In the genomic region with DNA sequence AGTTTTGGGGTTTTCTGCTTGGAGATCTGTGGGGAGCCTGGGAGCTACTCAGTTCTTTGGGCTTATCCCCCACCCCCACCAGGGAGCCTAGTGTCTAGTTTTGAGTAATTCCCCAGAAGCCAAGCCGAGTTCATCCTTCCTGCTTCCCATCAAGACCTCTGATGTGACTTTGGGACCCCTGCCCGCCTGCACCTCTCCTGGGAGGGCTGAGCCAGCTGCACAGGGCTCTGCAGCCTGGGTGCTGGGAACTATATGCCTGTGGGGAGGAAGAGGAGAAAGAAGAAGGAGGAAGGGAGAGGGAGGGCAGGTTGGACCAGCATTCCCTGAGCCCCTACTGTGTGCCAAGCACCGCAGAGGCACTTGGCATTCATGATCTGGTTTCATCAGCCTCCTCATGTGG, we compare ENCODE assay signal across 33 cellular contexts.
"Had no signal": no experiment of that assay in that cellular context is flagged by ENCODE, and none has a peak within 500 bp of the region (broad histone marks: within the 10 kb centered on the region; RNA-seq: fewer than 3 reads in every experiment).

No MANE protein-coding gene starts in this region.

- H3K9me3 ChIP-seq: ascending aorta had no signal

- DNase-seq: activated B cell treated with CpG ODN at 0.5 μM for 24 hours; activated CD4-positive, alpha-beta memory T cell treated with anti-CD3 and anti-CD28 coated beads, Interleukin-2, amount 10 ng/mL, durations not matched to agents 7 days and 5 days; activated CD4-positive, alpha-beta T cell treated with anti-CD3 and anti-CD28 coated beads for 4 hours; activated CD4-positive, alpha-beta T cell treated with anti-CD3 and anti-CD28 coated beads, Interleukin-2, amount 10 ng/mL, durations not matched to agents 7 days and 5 days; activated CD4-positive, alpha-beta T cell treated with anti-CD3 and anti-CD28 coated beads, Interleukin-2, amount 50 U/mL, for 48 hours; activated CD4-positive, CD25-positive, alpha-beta regulatory T cell treated with anti-CD3 and anti-CD28 coated beads, Interleukin-2, amount 50 U/mL, for 72 hours; activated CD8-positive, alpha-beta memory T cell treated with anti-CD3 and anti-CD28 coated beads for 24 hours; activated CD8-positive, alpha-beta memory T cell treated with anti-CD3 and anti-CD28 coated beads, Interleukin-2, amount 10 ng/mL, durations not matched to agents 7 days and 5 days; activated CD8-positive, alpha-beta memory T cell treated with anti-CD3 and anti-CD28 coated beads, Interleukin-2, amount 50 U/mL, for 48 hours; activated CD8-positive, alpha-beta T cell treated with anti-CD3 and anti-CD28 coated beads, Interleukin-2, amount 10 ng/mL, durations not matched to agents 7 days and 5 days; activated effector memory CD4-positive, alpha-beta T cell treated with Interleukin-2 at 50 U/mL for 16 hours; activated gamma-delta T cell; activated naive CD4-positive, alpha-beta T cell treated with anti-CD3 and anti-CD28 coated beads for 36 hours; activated naive CD8-positive, alpha-beta T cell treated with anti-CD3 and anti-CD28 coated beads, Interleukin-2, amount 10 ng/mL, durations not matched to agents 7 days and 5 days; activated naive CD8-positive, alpha-beta T cell treated with anti-CD3 and anti-CD28 coated beads, Interleukin-2, amount 50 U/mL, for 24 hours; activated T-cell treated with anti-CD3 and anti-CD28 coated beads, Interleukin-2, amount 50 U/mL, for 24 hours; activated T-cell treated with anti-CD3 and anti-CD28 coated beads, Interleukin-2, amount 50 U/mL, for 48 hours; amygdala; anterior cingulate cortex; central memory CD4-positive, alpha-beta T cell; SW 1271; T-helper 1 cell; T-helper 2 cell; T-helper 9 cell had no signal

- H3K36me3 ChIP-seq: ascending aorta, cardiac muscle cell had no signal

- H3K4me3 ChIP-seq: ascending aorta, cardiac muscle cell had no signal

- H3K27me3 ChIP-seq: ascending aorta, cardiac muscle cell had no signal

- H3K9me3 Mint-ChIP-seq: activated B cell treated with CpG ODN at 0.5 μM for 24 hours; activated CD4-positive, alpha-beta memory T cell treated with anti-CD3 and anti-CD28 coated beads, Interleukin-2, amount 10 ng/mL, durations not matched to agents 7 days and 5 days; activated CD4-positive, alpha-beta T cell treated with anti-CD3 and anti-CD28 coated beads, Interleukin-2, amount 10 ng/mL, durations not matched to agents 7 days and 5 days; activated naive CD4-positive, alpha-beta T cell treated with anti-CD3 and anti-CD28 coated beads for 36 hours; activated naive CD4-positive, alpha-beta T cell treated with anti-CD3 and anti-CD28 coated beads, Interleukin-2, amount 50 U/mL, for 24 hours; activated naive CD8-positive, alpha-beta T cell treated with anti-CD3 and anti-CD28 coated beads, Interleukin-2, amount 10 ng/mL, durations not matched to agents 7 days and 5 days; activated naive CD8-positive, alpha-beta T cell treated with anti-CD3 and anti-CD28 coated beads, Interleukin-2, amount 50 U/mL, for 24 hours; activated T-cell treated with anti-CD3 and anti-CD28 coated beads, Interleukin-2, amount 50 U/mL, for 24 hours; activated T-helper 2 cell treated with anti-CD3 and anti-CD28 coated beads, Interferon-gamma antibody, Interleukin-2, Interleukin-4, amounts not matched to agents 10 μg/mL and 5 μg/mL and 100 μg/mL, durations not matched to agents 14 hours and 24 hours and 36 hours; T-helper 1 cell treated with Interleukin-12 subunit alpha and Interleukin-12 subunit beta and Interleukin-4 antibody, amounts not matched to agents 30 μg/mL and 1 μg/mL, for 36 hours; T-helper 2 cell treated with Interferon-gamma antibody and Interleukin-4, amounts not matched to agents 5 μg/mL and 100 μg/mL, for 36 hours had no signal

- H3K4me3 Mint-ChIP-seq: activated B cell treated with CpG ODN at 0.5 μM for 24 hours; activated CD4-positive, alpha-beta memory T cell treated with anti-CD3 and anti-CD28 coated beads, Interleukin-2, amount 10 ng/mL, durations not matched to agents 7 days and 5 days; activated CD4-positive, alpha-beta T cell treated with anti-CD3 and anti-CD28 coated beads, Interleukin-2, amount 10 ng/mL, durations not matched to agents 7 days and 5 days; activated CD8-positive, alpha-beta memory T cell treated with anti-CD3 and anti-CD28 coated beads, Interleukin-2, amount 10 ng/mL, durations not matched to agents 7 days and 5 days; activated CD8-positive, alpha-beta T cell treated with anti-CD3 and anti-CD28 coated beads, Interleukin-2, amount 10 ng/mL, durations not matched to agents 7 days and 5 days; activated naive CD4-positive, alpha-beta T cell treated with anti-CD3 and anti-CD28 coated beads for 36 hours; activated naive CD4-positive, alpha-beta T cell treated with anti-CD3 and anti-CD28 coated beads, Interleukin-2, amount 50 U/mL, for 24 hours; activated naive CD8-positive, alpha-beta T cell; activated naive CD8-positive, alpha-beta T cell treated with anti-CD3 and anti-CD28 coated beads, Interleukin-2, amount 10 ng/mL, durations not matched to agents 7 days and 5 days; activated naive CD8-positive, alpha-beta T cell treated with anti-CD3 and anti-CD28 coated beads, Interleukin-2, amount 50 U/mL, for 24 hours; activated T-cell treated with anti-CD3 and anti-CD28 coated beads, Interleukin-2, amount 50 U/mL, for 24 hours; brain; T-helper 1 cell treated with Interleukin-12 subunit alpha and Interleukin-12 subunit beta and Interleukin-4 antibody, amounts not matched to agents 30 μg/mL and 1 μg/mL, for 36 hours; T-helper 2 cell treated with Interferon-gamma antibody and Interleukin-4, amounts not matched to agents 5 μg/mL and 100 μg/mL, for 36 hours had no signal

- H3K27ac ChIP-seq: ascending aorta, cardiac muscle cell, VCaP had no signal

- H3K27ac Mint-ChIP-seq: activated B cell treated with CpG ODN at 0.5 μM for 24 hours; activated CD4-positive, alpha-beta memory T cell treated with anti-CD3 and anti-CD28 coated beads, Interleukin-2, amount 10 ng/mL, durations not matched to agents 7 days and 5 days; activated CD4-positive, alpha-beta T cell treated with anti-CD3 and anti-CD28 coated beads, Interleukin-2, amount 10 ng/mL, durations not matched to agents 7 days and 5 days; activated CD8-positive, alpha-beta memory T cell treated with anti-CD3 and anti-CD28 coated beads, Interleukin-2, amount 10 ng/mL, durations not matched to agents 7 days and 5 days; activated CD8-positive, alpha-beta T cell treated with anti-CD3 and anti-CD28 coated beads, Interleukin-2, amount 10 ng/mL, durations not matched to agents 7 days and 5 days; activated naive CD4-positive, alpha-beta T cell treated with anti-CD3 and anti-CD28 coated beads for 36 hours; activated naive CD4-positive, alpha-beta T cell treated with anti-CD3 and anti-CD28 coated beads, Interleukin-2, amount 50 U/mL, for 24 hours; activated naive CD8-positive, alpha-beta T cell; activated naive CD8-positive, alpha-beta T cell treated with anti-CD3 and anti-CD28 coated beads, Interleukin-2, amount 10 ng/mL, durations not matched to agents 7 days and 5 days; activated naive CD8-positive, alpha-beta T cell treated with anti-CD3 and anti-CD28 coated beads, Interleukin-2, amount 50 U/mL, for 24 hours; activated T-cell treated with anti-CD3 and anti-CD28 coated beads, Interleukin-2, amount 50 U/mL, for 24 hours; activated T-helper 2 cell treated with anti-CD3 and anti-CD28 coated beads, Interferon-gamma antibody, Interleukin-2, Interleukin-4, amounts not matched to agents 10 μg/mL and 5 μg/mL and 100 μg/mL, durations not matched to agents 14 hours and 24 hours and 36 hours; brain; T-helper 1 cell treated with Interleukin-12 subunit alpha and Interleukin-12 subunit beta and Interleukin-4 antibody, amounts not matched to agents 30 μg/mL and 1 μg/mL, for 36 hours; T-helper 2 cell treated with Interferon-gamma antibody and Interleukin-4, amounts not matched to agents 5 μg/mL and 100 μg/mL, for 36 hours had no signal

- ATAC-seq: activated CD8-positive, alpha-beta memory T cell treated with anti-CD3 and anti-CD28 coated beads, Interleukin-2, amount 10 ng/mL, durations not matched to agents 7 days and 5 days; activated CD8-positive, alpha-beta T cell treated with anti-CD3 and anti-CD28 coated beads, Interleukin-2, amount 10 ng/mL, durations not matched to agents 7 days and 5 days; activated naive CD8-positive, alpha-beta T cell treated with anti-CD3 and anti-CD28 coated beads, Interleukin-2, amount 50 U/mL, for 24 hours had no signal

- H3K4me1 ChIP-seq: ascending aorta had no signal

- H3K36me3 Mint-ChIP-seq: activated CD8-positive, alpha-beta memory T cell treated with anti-CD3 and anti-CD28 coated beads, Interleukin-2, amount 10 ng/mL, durations not matched to agents 7 days and 5 days; activated naive CD4-positive, alpha-beta T cell treated with anti-CD3 and anti-CD28 coated beads, Interleukin-2, amount 50 U/mL, for 24 hours; activated naive CD8-positive, alpha-beta T cell; activated naive CD8-positive, alpha-beta T cell treated with anti-CD3 and anti-CD28 coated beads, Interleukin-2, amount 10 ng/mL, durations not matched to agents 7 days and 5 days; brain had no signal

- H3K4me1 Mint-ChIP-seq: activated B cell treated with CpG ODN at 0.5 μM for 24 hours; activated CD4-positive, alpha-beta memory T cell treated with anti-CD3 and anti-CD28 coated beads, Interleukin-2, amount 10 ng/mL, durations not matched to agents 7 days and 5 days; activated CD4-positive, alpha-beta T cell treated with anti-CD3 and anti-CD28 coated beads, Interleukin-2, amount 10 ng/mL, durations not matched to agents 7 days and 5 days; activated CD8-positive, alpha-beta memory T cell treated with anti-CD3 and anti-CD28 coated beads, Interleukin-2, amount 10 ng/mL, durations not matched to agents 7 days and 5 days; activated naive CD4-positive, alpha-beta T cell treated with anti-CD3 and anti-CD28 coated beads, Interleukin-2, amount 50 U/mL, for 24 hours; activated naive CD8-positive, alpha-beta T cell treated with anti-CD3 and anti-CD28 coated beads, Interleukin-2, amount 10 ng/mL, durations not matched to agents 7 days and 5 days; activated naive CD8-positive, alpha-beta T cell treated with anti-CD3 and anti-CD28 coated beads, Interleukin-2, amount 50 U/mL, for 24 hours had no signal
